Comparison of ENCODE assay signal across 17 cellular contexts in the genomic region with DNA sequence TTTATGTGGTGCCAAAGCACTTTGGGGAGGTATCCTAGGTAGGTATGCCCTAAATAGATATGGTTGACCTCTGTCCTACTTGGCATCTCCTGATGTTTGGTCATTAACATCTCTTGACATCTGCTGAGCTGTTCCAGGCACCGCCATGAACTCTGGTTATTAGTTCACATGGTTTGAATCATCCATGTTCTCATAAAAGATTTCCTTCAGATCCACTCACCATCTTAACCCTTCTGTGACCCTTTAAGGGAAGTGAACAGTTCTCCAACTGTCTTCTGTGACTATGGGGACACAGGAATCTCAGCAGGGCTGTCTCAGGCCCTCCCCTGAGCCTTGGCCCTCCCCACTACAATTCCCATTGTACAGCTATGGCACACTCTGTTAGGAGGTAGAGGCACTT.
DNase-seq lines count a peak whose midpoint lies in the region; ATAC-seq and TF ChIP-seq lines count a peak whose summit lies in the region.
"Had no signal": no experiment of that assay in that cellular context is flagged by ENCODE, and none has a peak within 500 bp of the region (broad histone marks: within the 10 kb centered on the region; RNA-seq: fewer than 3 reads in every experiment).

No MANE protein-coding gene starts in this region.

- H2AK5ac ChIP-seq in mesendoderm (ENCODE audit: low read length) = no peak overlapping the region

- H2BK120ac ChIP-seq in mesendoderm (ENCODE audit: low read depth, low read length) = no peak overlapping the region

- TF ChIP-seq CTCF in cardiac fibroblast (IDR thresholded peaks at IDR 0.05; ENCODE audit: low read depth, low read length) = no peak
- TF ChIP-seq CTCF in lung (IDR thresholded peaks at IDR 0.05; ENCODE audit: control extremely low read depth, extremely low read depth) = no peak

- H3K4me1 ChIP-seq in lung (ENCODE audit: control insufficient read depth in 2 of 2, insufficient read depth in 2 of 2, low read length in 2 of 2) = no peaks in the 10 kb centered on the region
- H3K4me1 ChIP-seq in mesendoderm (ENCODE audit: control insufficient read depth, low read depth, low read length) = no peaks in the 10 kb centered on the region
- H3K4me1 ChIP-seq: lower lobe of right lung, parathyroid adenoma had no signal

- H3K36me3 ChIP-seq in lung (ENCODE audit: control insufficient read depth in 2 of 2, insufficient read depth in 2 of 2, low read length in 2 of 2) (no peaks in the 10 kb centered on the region), mesendoderm (ENCODE audit: control insufficient read depth, insufficient read depth, low read length) (no peaks in the 10 kb centered on the region)
- H3K36me3 ChIP-seq: heart right ventricle, lower lobe of right lung had no signal

- H4K8ac ChIP-seq in mesendoderm (ENCODE audit: low read depth, low read length) = no peak overlapping the region

- DNase-seq in AG20443 (ENCODE audit: low spot score) = peak; percentile 45
- peak; percentile 95 for DNase-seq in HS-5 (ENCODE audit: low read depth)
- DNase-seq in cardiac fibroblast (ENCODE audit: low read depth in 2 of 2) = peak; percentile 54 to 72
- DNase-seq in lung (ENCODE audit: low spot score) = no peak
- DNase-seq in activated CD8-positive, alpha-beta memory T cell treated with anti-CD3 and anti-CD28 coated beads, Interleukin-2, amount 10 ng/mL, durations not matched to agents 7 days and 5 days = no peak
- no peak for DNase-seq in DMS114 treated with DMSO at 0.1 percent for 48 hours (lab: John Stamatoyannopoulos, UW; ENCODE audit: unreplicated experiment)
- DNase-seq in mesendoderm = no peak
- DNase-seq: activated naive CD4-positive, alpha-beta T cell treated with anti-CD3 and anti-CD28 coated beads, Interleukin-2, amount 10 ng/mL, durations not matched to agents 7 days and 5 days; cortex of kidney; GF-D8; heart right ventricle; lower lobe of right lung; NCI-H2107; stimulated activated naive B cell treated with anti-CD40 and anti-IgM and Interleukin-4, amounts not matched to agents 10 μg/mL and 1 μg/mL and 100 μg/mL, for 72 hours had no signal

- H4K5ac ChIP-seq in mesendoderm (ENCODE audit: low read length) = no peak overlapping the region

- H3K4me3 Mint-ChIP-seq in activated CD8-positive, alpha-beta memory T cell treated with anti-CD3 and anti-CD28 coated beads, Interleukin-2, amount 10 ng/mL, durations not matched to agents 7 days and 5 days = no peak overlapping the region
- H3K4me3 Mint-ChIP-seq: activated naive CD4-positive, alpha-beta T cell treated with anti-CD3 and anti-CD28 coated beads, Interleukin-2, amount 10 ng/mL, durations not matched to agents 7 days and 5 days; stimulated activated naive B cell treated with anti-CD40 and anti-IgM and Interleukin-4, amounts not matched to agents 10 μg/mL and 1 μg/mL and 100 μg/mL, for 72 hours had no signal

- WGBS in lung, 2 donors = 52 to 78% methylated on average over 1 of the region's 1 CpG
- WGBS in mesendoderm (ENCODE audit: extremely low coverage, insufficient coverage, low lambda C conversion rate) = no CpG with 5 or more reads among the region's 1 CpG

- no peaks in the 10 kb centered on the region for H3K27me3 Mint-ChIP-seq in activated CD8-positive, alpha-beta memory T cell treated with anti-CD3 and anti-CD28 coated beads, Interleukin-2, amount 10 ng/mL, durations not matched to agents 7 days and 5 days
- H3K27me3 Mint-ChIP-seq: activated naive CD4-positive, alpha-beta T cell treated with anti-CD3 and anti-CD28 coated beads, Interleukin-2, amount 10 ng/mL, durations not matched to agents 7 days and 5 days; stimulated activated naive B cell treated with anti-CD40 and anti-IgM and Interleukin-4, amounts not matched to agents 10 μg/mL and 1 μg/mL and 100 μg/mL, for 72 hours had no signal

- no peaks in the 10 kb centered on the region for H3K4me1 Mint-ChIP-seq in activated CD8-positive, alpha-beta memory T cell treated with anti-CD3 and anti-CD28 coated beads, Interleukin-2, amount 10 ng/mL, durations not matched to agents 7 days and 5 days
- H3K4me1 Mint-ChIP-seq: activated naive CD4-positive, alpha-beta T cell treated with anti-CD3 and anti-CD28 coated beads, Interleukin-2, amount 10 ng/mL, durations not matched to agents 7 days and 5 days; stimulated activated naive B cell treated with anti-CD40 and anti-IgM and Interleukin-4, amounts not matched to agents 10 μg/mL and 1 μg/mL and 100 μg/mL, for 72 hours had no signal

- H3K79me1 ChIP-seq in mesendoderm (ENCODE audit: low read length) = no peaks in the 10 kb centered on the region

- peaks cover 0 to 5% of the 10 kb centered on the region in 2 donors for H3K9me3 ChIP-seq in lung (ENCODE audit: control insufficient read depth in 2 of 2, insufficient read depth in 1 of 2, low read length in 1 of 2)
- H3K9me3 ChIP-seq: heart right ventricle, lower lobe of right lung had no signal

- ATAC-seq in lung (ENCODE audit: insufficient read depth, low FRiP score) (peak; percentile 13), HG02623 (IDR thresholded peaks at IDR 0.05; ENCODE audit: unreplicated experiment) (no peak)
- ATAC-seq in activated CD8-positive, alpha-beta memory T cell treated with anti-CD3 and anti-CD28 coated beads, Interleukin-2, amount 10 ng/mL, durations not matched to agents 7 days and 5 days = no peak
- ATAC-seq: lower lobe of right lung; stimulated activated naive B cell treated with anti-CD40 and anti-IgM and Interleukin-4, amounts not matched to agents 10 μg/mL and 1 μg/mL and 100 μg/mL, for 72 hours had no signal

- no peak overlapping the region for H3K4me3 ChIP-seq in cardiac fibroblast (replicated peaks in 1 of 2; ENCODE audit: low read depth in 2 of 2, low read length in 2 of 2)
- no peak overlapping the region for H3K4me3 ChIP-seq in lung
- no peak overlapping the region for H3K4me3 ChIP-seq in mesendoderm (ENCODE audit: low read length)
- H3K4me3 ChIP-seq: heart right ventricle, lower lobe of right lung had no signal

- no peak overlapping the region for H3K56ac ChIP-seq in mesendoderm (ENCODE audit: low read length)

- H3K23ac ChIP-seq in mesendoderm (ENCODE audit: low read length) = no peak overlapping the region

- no peak overlapping the region for H3K4me2 ChIP-seq in mesendoderm (ENCODE audit: low read length)

- H3K4ac ChIP-seq in mesendoderm (ENCODE audit: low read depth, low read length) = no peak overlapping the region

- no peak overlapping the region for H2BK15ac ChIP-seq in mesendoderm (replicated peaks; ENCODE audit: low read depth)

- H3K79me2 ChIP-seq in mesendoderm (ENCODE audit: control insufficient read depth, insufficient read depth, low read length) = no peaks in the 10 kb centered on the region
- H3K79me2 ChIP-seq: parathyroid adenoma had no signal

- no peak overlapping the region for H3K18ac ChIP-seq in mesendoderm (ENCODE audit: low read length)

- CTCF ChIA-PET in activated CD8-positive, alpha-beta memory T cell treated with anti-CD3 and anti-CD28 coated beads, Interleukin-2, amount 10 ng/mL, durations not matched to agents 7 days and 5 days (lab: Charles Lee) = interaction anchor here (0.6 kb wide), 1 partner anchor 32 kb away, joined by 3 read pairs; no protein-coding TSS in a partner anchor

- no peak overlapping the region for H3K27ac ChIP-seq in lung (ENCODE audit: low read depth in 1 of 2, low read length in 1 of 2)
- H3K27ac ChIP-seq in mesendoderm (ENCODE audit: low read depth, low read length) = no peak overlapping the region
- H3K27ac ChIP-seq: C4-2B, heart right ventricle, lower lobe of right lung, parathyroid adenoma had no signal

- H3K27ac Mint-ChIP-seq in activated CD8-positive, alpha-beta memory T cell treated with anti-CD3 and anti-CD28 coated beads, Interleukin-2, amount 10 ng/mL, durations not matched to agents 7 days and 5 days = no peak overlapping the region
- H3K27ac Mint-ChIP-seq: activated naive CD4-positive, alpha-beta T cell treated with anti-CD3 and anti-CD28 coated beads, Interleukin-2, amount 10 ng/mL, durations not matched to agents 7 days and 5 days; stimulated activated naive B cell treated with anti-CD40 and anti-IgM and Interleukin-4, amounts not matched to agents 10 μg/mL and 1 μg/mL and 100 μg/mL, for 72 hours had no signal

- no peak overlapping the region for H2BK5ac ChIP-seq in mesendoderm (ENCODE audit: low read length)

- H3K9ac ChIP-seq in mesendoderm (ENCODE audit: low read length) = no peak overlapping the region
- H3K9ac ChIP-seq: parathyroid adenoma had no signal

- no peaks in the 10 kb centered on the region for H3K9me3 Mint-ChIP-seq in activated CD8-positive, alpha-beta memory T cell treated with anti-CD3 and anti-CD28 coated beads, Interleukin-2, amount 10 ng/mL, durations not matched to agents 7 days and 5 days (ENCODE audit: low read depth)
- H3K9me3 Mint-ChIP-seq: activated naive CD4-positive, alpha-beta T cell treated with anti-CD3 and anti-CD28 coated beads, Interleukin-2, amount 10 ng/mL, durations not matched to agents 7 days and 5 days had no signal

- no peaks in the 10 kb centered on the region for H3K36me3 Mint-ChIP-seq in activated CD8-positive, alpha-beta memory T cell treated with anti-CD3 and anti-CD28 coated beads, Interleukin-2, amount 10 ng/mL, durations not matched to agents 7 days and 5 days
- H3K36me3 Mint-ChIP-seq: activated naive CD4-positive, alpha-beta T cell treated with anti-CD3 and anti-CD28 coated beads, Interleukin-2, amount 10 ng/mL, durations not matched to agents 7 days and 5 days; stimulated activated naive B cell treated with anti-CD40 and anti-IgM and Interleukin-4, amounts not matched to agents 10 μg/mL and 1 μg/mL and 100 μg/mL, for 72 hours had no signal

- no peaks in the 10 kb centered on the region for H3K27me3 ChIP-seq in lung (ENCODE audit: control insufficient read depth, insufficient read depth)
- H3K27me3 ChIP-seq in mesendoderm (ENCODE audit: insufficient read depth, low read length, poor library complexity) = no peaks in the 10 kb centered on the region
- H3K27me3 ChIP-seq: heart right ventricle had no signal

Comparison
In these comparisons a context has a peak if more than half of its experiments do, and no peak if none do; other contexts are left out.
1. DNase-seq: peak in AG20443 (single experiment), HS-5 (single experiment) and cardiac fibroblast (2 of 2); none in lung (single experiment), activated CD8-positive, alpha-beta memory T cell treated with anti-CD3 and anti-CD28 coated beads, Interleukin-2, amount 10 ng/mL, durations not matched to agents 7 days and 5 days (single experiment), DMS114 treated with DMSO at 0.1 percent for 48 hours (single experiment) and mesendoderm (single experiment).